In genomic region chr7:34277801-34278195, GRCh38 we compare ENCODE assay signal across 24 cellular contexts.
"Had no signal": no experiment of that assay in that cellular context is flagged by ENCODE, and none has a peak within 500 bp of the region (broad histone marks: within the 10 kb centered on the region; RNA-seq: fewer than 3 reads in every experiment).

No MANE protein-coding gene starts in this region.

- DNase-seq: activated CD4-positive, alpha-beta T cell treated with anti-CD3 and anti-CD28 coated beads for 1 hour; activated CD4-positive, alpha-beta T cell treated with anti-CD3 and anti-CD28 coated beads, Interleukin-2, amount 50 U/mL, for 4 hours; activated gamma-delta T cell; adrenal gland; effector memory CD4-positive, alpha-beta T cell; gastrocnemius medialis; head of caudate nucleus; kidney; left lung; naive B cell; right cardiac atrium; stimulated activated CD4-positive, alpha-beta T cell treated with anti-CD3 and anti-CD28 coated beads, Interleukin-2, amount 100 ng/mL, for 48 hours; uterus had no signal

- H3K27ac Mint-ChIP-seq: activated naive CD4-positive, alpha-beta T cell treated with anti-CD3 and anti-CD28 coated beads, Interleukin-2, amount 50 U/mL, for 72 hours; dendritic cell treated with granulocyte-macrophage colony-stimulating factor and Interleukin-4, amounts not matched to agents 40 ng/mL and 50 ng/mL, for 4 days; stimulated activated naive CD8-positive, alpha-beta T cell treated with anti-CD3 and anti-CD28 coated beads, Interleukin-15, Interleukin-2, amounts not matched to agents 100 ng/mL and 50 ng/mL, for 24 hours had no signal

- H3K4me1 ChIP-seq: adrenal gland, gastrocnemius medialis, left lung, prostate gland, tibial nerve, uterus had no signal

- H3K4me3 ChIP-seq: adrenal gland, cardiac muscle cell, gastrocnemius medialis, left lung, prostate gland, skin epidermis, tibial nerve, uterus had no signal

- ATAC-seq: activated naive CD4-positive, alpha-beta T cell treated with anti-CD3 and anti-CD28 coated beads, Interleukin-2, amount 50 U/mL, for 72 hours; gastrocnemius medialis; left lung had no signal

- H3K4me1 Mint-ChIP-seq: naive B cell had no signal

- H3K27ac ChIP-seq: adrenal gland, cardiac muscle cell, epithelial cell of prostate, gastrocnemius medialis, left lung, prostate gland, skin epidermis, tibial nerve, uterus, VCaP had no signal

- H3K36me3 Mint-ChIP-seq: activated naive CD4-positive, alpha-beta T cell treated with anti-CD3 and anti-CD28 coated beads, Interleukin-2, amount 50 U/mL, for 72 hours; naive B cell had no signal

- H3K27me3 Mint-ChIP-seq: dendritic cell treated with granulocyte-macrophage colony-stimulating factor and Interleukin-4, amounts not matched to agents 40 ng/mL and 50 ng/mL, for 4 days; naive B cell; stimulated activated naive CD8-positive, alpha-beta T cell treated with anti-CD3 and anti-CD28 coated beads, Interleukin-15, Interleukin-2, amounts not matched to agents 100 ng/mL and 50 ng/mL, for 24 hours had no signal

- H3K36me3 ChIP-seq: adrenal gland, cardiac muscle cell, gastrocnemius medialis, left lung, prostate gland, tibial nerve, uterus had no signal

- H3K27me3 ChIP-seq: adrenal gland, cardiac muscle cell, gastrocnemius medialis, left lung, tibial nerve, uterus had no signal

- H3K4me3 Mint-ChIP-seq: dendritic cell treated with granulocyte-macrophage colony-stimulating factor and Interleukin-4, amounts not matched to agents 40 ng/mL and 50 ng/mL, for 4 days; naive B cell; neural crest cell; stimulated activated naive CD8-positive, alpha-beta T cell treated with anti-CD3 and anti-CD28 coated beads, Interleukin-15, Interleukin-2, amounts not matched to agents 100 ng/mL and 50 ng/mL, for 24 hours; T-helper 1 cell treated with Interleukin-12 subunit alpha and Interleukin-12 subunit beta and Interleukin-4 antibody, amounts not matched to agents 30 μg/mL and 1 μg/mL, for 36 hours had no signal
